20 cellular contexts compared by ENCODE assay signal in genomic region chr5:169988947-169989346, GRCh38. TPM values are rescaled to one million over a fixed set of nuclear protein-coding genes. Genes with fewer than 3 reads are reported as not detected.
"Had no signal": no experiment of that assay in that cellular context is flagged by ENCODE, and none has a peak within 500 bp of the region (broad histone marks: within the 10 kb centered on the region; RNA-seq: fewer than 3 reads in every experiment).

No MANE protein-coding gene starts in this region.

- H3K4me1 ChIP-seq: body of pancreas, psoas muscle, sigmoid colon, stomach, testis, upper lobe of right lung had no signal

- H3K36me3 ChIP-seq: sigmoid colon, upper lobe of right lung had no signal

- H3K27ac ChIP-seq: body of pancreas, psoas muscle, sigmoid colon, SK-N-MC, stomach, testis, upper lobe of right lung had no signal

- H3K4me3 ChIP-seq: body of pancreas, psoas muscle, sigmoid colon, SK-N-MC, stomach, testis, upper lobe of right lung had no signal

- H3K9me3 ChIP-seq: body of pancreas, psoas muscle, sigmoid colon, stomach, testis, upper lobe of right lung had no signal

- H3K27ac Mint-ChIP-seq: dendritic cell treated with granulocyte-macrophage colony-stimulating factor and Interleukin-4, amounts not matched to agents 40 ng/mL and 50 ng/mL, for 4 days; effector memory CD8-positive, alpha-beta T cell had no signal

- H3K9me3 Mint-ChIP-seq: activated naive CD4-positive, alpha-beta T cell treated with anti-CD3 and anti-CD28 coated beads, Interleukin-2, amount 50 U/mL, for 72 hours; dendritic cell treated with granulocyte-macrophage colony-stimulating factor and Interleukin-4, amounts not matched to agents 40 ng/mL and 50 ng/mL, for 4 days; effector memory CD8-positive, alpha-beta T cell; neural crest cell had no signal

- H3K4me3 Mint-ChIP-seq: dendritic cell treated with granulocyte-macrophage colony-stimulating factor and Interleukin-4, amounts not matched to agents 40 ng/mL and 50 ng/mL, for 4 days; effector memory CD8-positive, alpha-beta T cell; neural crest cell had no signal

- DNase-seq: activated CD4-positive, alpha-beta T cell treated with anti-CD3 and anti-CD28 coated beads, Interleukin-2, amount 50 U/mL, for 48 hours; activated CD4-positive, CD25-positive, alpha-beta regulatory T cell treated with anti-CD3 and anti-CD28 coated beads, Interleukin-2, amount 50 U/mL, for 72 hours; activated gamma-delta T cell; amygdala; body of pancreas; cerebellar nuclear complex; effector memory CD8-positive, alpha-beta T cell; glutamatergic neuron; mesendoderm; psoas muscle; sigmoid colon; stimulated activated CD4-positive, alpha-beta T cell treated with anti-CD3 and anti-CD28 coated beads, Interleukin-1b, Interleukin-23, amount 100 ng/mL, for 48 hours; stomach; T-helper 9 cell; testis; upper lobe of right lung had no signal

- ATAC-seq: activated naive CD4-positive, alpha-beta T cell treated with anti-CD3 and anti-CD28 coated beads, Interleukin-2, amount 50 U/mL, for 72 hours; body of pancreas; effector memory CD8-positive, alpha-beta T cell; psoas muscle; upper lobe of right lung had no signal

- H3K27me3 Mint-ChIP-seq: dendritic cell treated with granulocyte-macrophage colony-stimulating factor and Interleukin-4, amounts not matched to agents 40 ng/mL and 50 ng/mL, for 4 days; effector memory CD8-positive, alpha-beta T cell had no signal

- H3K27me3 ChIP-seq: body of pancreas, testis, upper lobe of right lung had no signal

RNA-seq across cellular contexts. Expression of gene INSYN2B, which starts 8.7 kb away (rescaled TPM):
- total RNA-seq: activated naive CD4-positive, alpha-beta T cell treated with anti-CD3 and anti-CD28 coated beads, Interleukin-2, amount 50 U/mL, for 72 hours; body of pancreas; psoas muscle had no signal
